Comparison of ENCODE assay signal across 20 cellular contexts in genomic region chr2:150618215-150618905, GRCh38.
DNase-seq lines count a peak whose midpoint lies in the region; TF ChIP-seq lines count a peak whose summit lies in the region.
"Had no signal": no experiment of that assay in that cellular context is flagged by ENCODE, and none has a peak within 500 bp of the region (broad histone marks: within the 10 kb centered on the region; RNA-seq: fewer than 3 reads in every experiment).

No MANE protein-coding gene starts in this region.

- peaks cover 4% of the 10 kb centered on the region for H3K9me3 Mint-ChIP-seq in osteocyte (ENCODE audit: unreplicated experiment)
- H3K9me3 Mint-ChIP-seq in T-helper 2 cell treated with Interferon-gamma antibody and Interleukin-4, amounts not matched to agents 5 μg/mL and 100 μg/mL, for 36 hours: no peaks in the 10 kb centered on the region
- H3K9me3 Mint-ChIP-seq: HFFc6 had no signal

- H3K27me3 Mint-ChIP-seq in osteocyte (ENCODE audit: unreplicated experiment): no peaks in the 10 kb centered on the region
- no peaks in the 10 kb centered on the region for H3K27me3 Mint-ChIP-seq in T-helper 2 cell treated with Interferon-gamma antibody and Interleukin-4, amounts not matched to agents 5 μg/mL and 100 μg/mL, for 36 hours (ENCODE audit: low read depth)
- H3K27me3 Mint-ChIP-seq: T-helper 17 cell had no signal

- TF ChIP-seq EP300 in esophagus muscularis mucosa (IDR thresholded peaks at IDR 0.05): no peak

- H3K4me3 Mint-ChIP-seq in osteocyte (ENCODE audit: unreplicated experiment): no peak overlapping the region
- no peak overlapping the region for H3K4me3 Mint-ChIP-seq in T-helper 2 cell treated with Interferon-gamma antibody and Interleukin-4, amounts not matched to agents 5 μg/mL and 100 μg/mL, for 36 hours
- H3K4me3 Mint-ChIP-seq: HFFc6, T-helper 17 cell had no signal

- WGBS in esophagus muscularis mucosa: 69% methylated on average over 7 of the region's 7 CpGs

- H3K27ac ChIP-seq in esophagus muscularis mucosa (replicated peaks in 1 of 4): peak overlapping the region; percentile 36 to 53 (median 46)
- H3K27ac ChIP-seq: left lung, neutrophil had no signal

- H3K36me3 ChIP-seq in esophagus muscularis mucosa: no peaks in the 10 kb centered on the region
- H3K36me3 ChIP-seq: left lung, neutrophil had no signal

- no peak for TF ChIP-seq POLR2A in esophagus muscularis mucosa (IDR thresholded peaks at IDR 0.05; ENCODE audit: low read depth)

- no peak overlapping the region for H3K4me3 ChIP-seq in esophagus muscularis mucosa
- H3K4me3 ChIP-seq: left lung, mucosa of descending colon had no signal

- peak overlapping the region; percentile 92 for H3K27ac Mint-ChIP-seq in osteocyte (ENCODE audit: unreplicated experiment)
- H3K27ac Mint-ChIP-seq in T-helper 2 cell treated with Interferon-gamma antibody and Interleukin-4, amounts not matched to agents 5 μg/mL and 100 μg/mL, for 36 hours: no peak overlapping the region
- H3K27ac Mint-ChIP-seq: HFFc6, T-helper 17 cell had no signal

- no peaks in the 10 kb centered on the region for H3K27me3 ChIP-seq in esophagus muscularis mucosa
- H3K27me3 ChIP-seq: left lung, neutrophil had no signal

- no peaks in the 10 kb centered on the region for H3K9me3 ChIP-seq in esophagus muscularis mucosa
- H3K9me3 ChIP-seq: left lung, mucosa of descending colon, neutrophil had no signal

- intact Hi-C loops in esophagus muscularis mucosa (cut with DNase I): loop anchor here (10.0 kb wide), 1 partner anchor 194 kb away; no protein-coding TSS in a partner anchor

- H3K36me3 Mint-ChIP-seq in osteocyte (ENCODE audit: unreplicated experiment): no peaks in the 10 kb centered on the region
- H3K36me3 Mint-ChIP-seq in T-helper 2 cell treated with Interferon-gamma antibody and Interleukin-4, amounts not matched to agents 5 μg/mL and 100 μg/mL, for 36 hours (ENCODE audit: low read depth): no peaks in the 10 kb centered on the region

- DNase-seq in EL: peak; percentile 40
- DNase-seq in amniotic epithelial cell (ENCODE audit: low read depth): peak; percentile 82
- DNase-seq in esophagus muscularis mucosa (ENCODE audit: extremely low spot score): no peak
- no peak for DNase-seq in osteocyte (ENCODE audit: extremely low spot score, unreplicated experiment)
- DNase-seq in mucosa of gallbladder (ENCODE audit: low spot score): no peak
- DNase-seq in retina: no peak
- DNase-seq in T-helper 2 cell treated with Interferon-gamma antibody and Interleukin-4, amounts not matched to agents 5 μg/mL and 100 μg/mL, for 36 hours (ENCODE audit: low spot score): no peak
- DNase-seq in RPMI8226: no peak
- DNase-seq: activated effector memory CD4-positive, alpha-beta T cell treated with anti-CD3 and anti-CD28 coated beads, Interleukin-2, amount 50 U/mL, for 16 hours; C1 segment of cervical spinal cord; caudate nucleus; head of caudate nucleus; HFFc6; left lung; mucosa of descending colon; NCI-H1417; SHP77 treated with DMSO at 0.1 percent for 48 hours; stimulated activated CD8-positive, alpha-beta memory T cell treated with anti-CD3 and anti-CD28 coated beads, Interleukin-4, amount 100 ng/mL, for 48 hours; T-helper 17 cell had no signal

- no peak for TF ChIP-seq CTCF in esophagus muscularis mucosa (IDR thresholded peaks at IDR 0.05)
- no peak for TF ChIP-seq CTCF in osteocyte (IDR thresholded peaks at IDR 0.05)

- peaks cover 24 to 57% (median 53%) of the 10 kb centered on the region in 4 donors for H3K4me1 ChIP-seq in esophagus muscularis mucosa
- H3K4me1 ChIP-seq: left lung had no signal

- H3K4me1 Mint-ChIP-seq in osteocyte (ENCODE audit: unreplicated experiment): peaks cover 64% of the 10 kb centered on the region
- no peaks in the 10 kb centered on the region for H3K4me1 Mint-ChIP-seq in T-helper 2 cell treated with Interferon-gamma antibody and Interleukin-4, amounts not matched to agents 5 μg/mL and 100 μg/mL, for 36 hours (ENCODE audit: low read depth)
- H3K4me1 Mint-ChIP-seq: T-helper 17 cell had no signal

Comparison
In these comparisons a context has a peak if more than half of its experiments do, and no peak if none do; other contexts are left out.
1. DNase-seq: peak in EL (single experiment) and amniotic epithelial cell (single experiment); none in esophagus muscularis mucosa (single experiment), osteocyte (single experiment), mucosa of gallbladder (single experiment), retina (single experiment), T-helper 2 cell treated with Interferon-gamma antibody and Interleukin-4, amounts not matched to agents 5 μg/mL and 100 μg/mL, for 36 hours (single experiment) and RPMI8226 (single experiment).